15 cellular contexts compared by ENCODE assay signal in genomic region chr4:52841707-52842456, GRCh38. TPM values are rescaled to one million over a fixed set of nuclear protein-coding genes. Genes with fewer than 3 reads are reported as not detected.
DNase-seq lines count a peak whose midpoint lies in the region; ATAC-seq, FAIRE-seq and TF ChIP-seq lines count a peak whose summit lies in the region.
"Had no signal": no experiment of that assay in that cellular context is flagged by ENCODE, and none has a peak within 500 bp of the region (broad histone marks: within the 10 kb centered on the region; RNA-seq: fewer than 3 reads in every experiment).

No MANE protein-coding gene starts in this region.

- no peaks in the 10 kb centered on the region for H3K79me2 ChIP-seq in astrocyte (ENCODE audit: insufficient read depth, low read length)

- H3K27me3 Mint-ChIP-seq in astrocyte (ENCODE audit: low read depth, unreplicated experiment) = no peaks in the 10 kb centered on the region

- H3K27ac ChIP-seq in BLaER1 treated with 17β-estradiol and CSF1 and Interleukin-3, amounts not matched to agents 10 nM and 100 nM = no peak overlapping the region; a peak in 1 of 22 replicates
- H3K27ac ChIP-seq in astrocyte (ENCODE audit: low read depth, low read length) = peak overlapping the region; percentile 21
- H3K27ac ChIP-seq in right atrium auricular region = peak overlapping the region; percentile 13 to 46
- H3K27ac ChIP-seq: foreskin keratinocyte had no signal

- TF ChIP-seq CTCF in astrocyte (IDR thresholded peaks at IDR 0.05; ENCODE audit: insufficient read depth, low read depth, low read length) = no peak
- TF ChIP-seq CTCF in right atrium auricular region (IDR thresholded peaks at IDR 0.05) = no peak

- FAIRE-seq in astrocyte (lab: Jason Lieb, UNC) = no peak
- FAIRE-seq: kidney had no signal

- peak overlapping the region in 9 of 11 experiments; percentile 53 to 83 (median 75); a peak in 10 of 22 replicates for H3K4me2 ChIP-seq in BLaER1 treated with 17β-estradiol and CSF1 and Interleukin-3, amounts not matched to agents 10 nM and 100 nM
- peak overlapping the region; percentile 47 for H3K4me2 ChIP-seq in astrocyte (ENCODE audit: low read length)

- H4K20me1 ChIP-seq in BLaER1 treated with 17β-estradiol and CSF1 and Interleukin-3, amounts not matched to agents 10 nM and 100 nM = no peaks in the 10 kb centered on the region
- no peaks in the 10 kb centered on the region for H4K20me1 ChIP-seq in astrocyte (ENCODE audit: insufficient read depth, low read length)

- no peak overlapping the region for H3K4me3 Mint-ChIP-seq in astrocyte (ENCODE audit: unreplicated experiment)
- H3K4me3 Mint-ChIP-seq: natural killer cell treated with Interleukin-12 subunit alpha and Interleukin-12 subunit beta and Interleukin-15 and Interleukin-18, amount 100 ng/mL, for 72 hours had no signal

- H3K9me3 ChIP-seq in BLaER1 treated with 17β-estradiol and CSF1 and Interleukin-3, amounts not matched to agents 10 nM and 100 nM (replicated peaks in 1 of 11) = no peaks in the 10 kb centered on the region
- H3K9me3 ChIP-seq in astrocyte (ENCODE audit: insufficient read depth, low read depth, low read length) (no peaks in the 10 kb centered on the region), right atrium auricular region (no peaks in the 10 kb centered on the region)
- H3K9me3 ChIP-seq: HAP-1 had no signal

- no peak for ATAC-seq in GM21576 (IDR thresholded peaks at IDR 0.05; ENCODE audit: unreplicated experiment)
- ATAC-seq: activated CD4-positive, CD25-positive, alpha-beta regulatory T cell treated with anti-CD3 and anti-CD28 coated beads, Interleukin-2, amount 50 U/mL, for 24 hours; foreskin keratinocyte; natural killer cell treated with Interleukin-12 subunit alpha and Interleukin-12 subunit beta and Interleukin-15 and Interleukin-18, amount 100 ng/mL, for 72 hours had no signal

- H3K36me3 ChIP-seq in BLaER1 treated with 17β-estradiol and CSF1 and Interleukin-3, amounts not matched to agents 10 nM and 100 nM = no peaks in the 10 kb centered on the region
- H3K36me3 ChIP-seq in astrocyte (ENCODE audit: insufficient read depth, low read length) (no peaks in the 10 kb centered on the region), right atrium auricular region (no peaks in the 10 kb centered on the region)
- H3K36me3 ChIP-seq: HAP-1 had no signal

- peaks cover 29% of the 10 kb centered on the region for H3K4me1 Mint-ChIP-seq in astrocyte (ENCODE audit: low read depth, unreplicated experiment)

- peak overlapping the region; percentile 65 for H2AFZ ChIP-seq in astrocyte (ENCODE audit: low read depth, low read length)

- no peaks in the 10 kb centered on the region for H3K9me3 Mint-ChIP-seq in astrocyte (ENCODE audit: unreplicated experiment)
- H3K9me3 Mint-ChIP-seq: natural killer cell treated with Interleukin-12 subunit alpha and Interleukin-12 subunit beta and Interleukin-15 and Interleukin-18, amount 100 ng/mL, for 72 hours had no signal

- H3K4me3 ChIP-seq in BLaER1 treated with 17β-estradiol and CSF1 and Interleukin-3, amounts not matched to agents 10 nM and 100 nM = no peak overlapping the region
- H3K4me3 ChIP-seq in astrocyte (ENCODE audit: insufficient read depth, low read depth, low read length) = no peak overlapping the region
- H3K4me3 ChIP-seq in right atrium auricular region = no peak overlapping the region
- H3K4me3 ChIP-seq: HAP-1 had no signal

- no peak overlapping the region for H3K27ac Mint-ChIP-seq in astrocyte (ENCODE audit: unreplicated experiment)
- H3K27ac Mint-ChIP-seq: natural killer cell treated with Interleukin-12 subunit alpha and Interleukin-12 subunit beta and Interleukin-15 and Interleukin-18, amount 100 ng/mL, for 72 hours had no signal

- no peaks in the 10 kb centered on the region for H3K27me3 ChIP-seq in BLaER1 treated with 17β-estradiol and CSF1 and Interleukin-3, amounts not matched to agents 10 nM and 100 nM
- no peaks in the 10 kb centered on the region for H3K27me3 ChIP-seq in astrocyte (ENCODE audit: insufficient read depth, low read length)
- H3K27me3 ChIP-seq in right atrium auricular region = no peaks in the 10 kb centered on the region
- H3K27me3 ChIP-seq: foreskin keratinocyte had no signal

- peaks cover 26 to 33% (median 29%) of the 10 kb centered on the region in 10 experiments for H3K4me1 ChIP-seq in BLaER1 treated with 17β-estradiol and CSF1 and Interleukin-3, amounts not matched to agents 10 nM and 100 nM
- peaks cover 27% of the 10 kb centered on the region for H3K4me1 ChIP-seq in astrocyte (ENCODE audit: insufficient read depth, low read length)
- H3K4me1 ChIP-seq in right atrium auricular region = peaks cover 0 to 57% of the 10 kb centered on the region in 2 donors
- H3K4me1 ChIP-seq: HAP-1 had no signal

- DNase-seq in astrocyte (ENCODE audit: low read depth) (peak; percentile 67), right atrium auricular region (ENCODE audit: low spot score) (no peak), putamen (ENCODE audit: low spot score) (peak; percentile 23), glomerular visceral epithelial cell (ENCODE audit: extremely low spot score) (no peak)
- no peak for DNase-seq in activated CD4-positive, alpha-beta T cell treated with anti-CD3 and anti-CD28 coated beads, Interleukin-2, amount 50 U/mL, for 4 hours
- DNase-seq in activated CD4-positive, CD25-positive, alpha-beta regulatory T cell (lab: John Stamatoyannopoulos, UW) = no peak
- DNase-seq: dermis blood vessel endothelial cell, foreskin keratinocyte, kidney, NCI-H2171 treated with DMSO at 0.1 percent for 48 hours had no signal

- H3K9ac ChIP-seq in BLaER1 treated with 17β-estradiol and CSF1 and Interleukin-3, amounts not matched to agents 10 nM and 100 nM = no peak overlapping the region
- H3K9ac ChIP-seq in astrocyte (ENCODE audit: low read length) = no peak overlapping the region

- H3K36me3 Mint-ChIP-seq in astrocyte (ENCODE audit: low read depth, unreplicated experiment) = no peaks in the 10 kb centered on the region
- H3K36me3 Mint-ChIP-seq: natural killer cell treated with Interleukin-12 subunit alpha and Interleukin-12 subunit beta and Interleukin-15 and Interleukin-18, amount 100 ng/mL, for 72 hours had no signal

RNA-seq across cellular contexts. Expression of gene RASL11B, which starts 20.2 kb away (rescaled TPM):
- total RNA-seq in astrocyte = 4.4 and 5.1 TPM in 2 replicates
- total RNA-seq in right atrium auricular region = 10 to 100 TPM; 10.9 to 12.2 TPM
- total RNA-seq: dermis blood vessel endothelial cell; natural killer cell treated with Interleukin-12 subunit alpha and Interleukin-12 subunit beta and Interleukin-15 and Interleukin-18, amount 100 ng/mL, for 72 hours had no signal

Comparison
In these comparisons a context has a peak if more than half of its experiments do, and no peak if none do; other contexts are left out.
1. H3K27ac ChIP-seq: peak in astrocyte (single experiment) and right atrium auricular region (2 of 2); none in BLaER1 treated with 17β-estradiol and CSF1 and Interleukin-3, amounts not matched to agents 10 nM and 100 nM (0 of 11).
2. DNase-seq: peak in astrocyte (single experiment) and putamen (single experiment); none in right atrium auricular region (single experiment), activated CD4-positive, alpha-beta T cell treated with anti-CD3 and anti-CD28 coated beads, Interleukin-2, amount 50 U/mL, for 4 hours (0 of 2), activated CD4-positive, CD25-positive, alpha-beta regulatory T cell (0 of 4) and glomerular visceral epithelial cell (single experiment).